8 cellular contexts compared by ENCODE assay signal in genomic region chr21:42878678-42878992, GRCh38. TPM values are rescaled to one million over a fixed set of nuclear protein-coding genes. Genes with fewer than 3 reads are reported as not detected.
DNase-seq lines count a peak whose midpoint lies in the region; ATAC-seq and TF ChIP-seq lines count a peak whose summit lies in the region.

No MANE protein-coding gene starts in this region.

- TF ChIP-seq CTCF in choroid plexus epithelial cell (conservative IDR thresholded peaks at IDR 0.05; ENCODE audit: low read depth, low read length), result no peak
- TF ChIP-seq CTCF in natural killer cell (IDR thresholded peaks at IDR 0.05), result no peak

- H3K9ac ChIP-seq in HUES6 (ENCODE audit: low read length), result peak overlapping the region; percentile 98

- no peak for DNase-seq in T-helper 2 cell treated with Interferon-gamma antibody and Interleukin-4, amounts not matched to agents 5 μg/mL and 100 μg/mL, for 36 hours (ENCODE audit: low spot score)
- DNase-seq in T-helper 2 cell (no peak), choroid plexus epithelial cell (ENCODE audit: low read depth) (no peak), natural killer cell (no peak), NCI-H2107 treated with DMSO at 0.1 percent for 48 hours (lab: John Stamatoyannopoulos, UW; ENCODE audit: unreplicated experiment) (no peak)
- no peak for DNase-seq in activated CD8-positive, alpha-beta memory T cell treated with anti-CD3 and anti-CD28 coated beads for 24 hours

- peak in 2 of 3 donors; percentile 2 to 12 for ATAC-seq in natural killer cell
- ATAC-seq in HG03097 (IDR thresholded peaks at IDR 0.05; ENCODE audit: low FRiP score, unreplicated experiment), result no peak

- H3K9me3 Mint-ChIP-seq in T-helper 2 cell treated with Interferon-gamma antibody and Interleukin-4, amounts not matched to agents 5 μg/mL and 100 μg/mL, for 36 hours, result no peaks in the 10 kb centered on the region
- H3K9me3 Mint-ChIP-seq in natural killer cell, result no peaks in the 10 kb centered on the region

- H3K4me1 Mint-ChIP-seq in T-helper 2 cell treated with Interferon-gamma antibody and Interleukin-4, amounts not matched to agents 5 μg/mL and 100 μg/mL, for 36 hours (ENCODE audit: low read depth), result peaks cover 20% of the 10 kb centered on the region
- peaks cover 32 to 33% of the 10 kb centered on the region in 2 donors for H3K4me1 Mint-ChIP-seq in natural killer cell

- H3K9me3 ChIP-seq in HUES6 (ENCODE audit: control insufficient read depth, insufficient read depth, low read depth, low read length), result no peaks in the 10 kb centered on the region

- H3K36me3 Mint-ChIP-seq in T-helper 2 cell treated with Interferon-gamma antibody and Interleukin-4, amounts not matched to agents 5 μg/mL and 100 μg/mL, for 36 hours (ENCODE audit: low read depth), result peaks cover 30% of the 10 kb centered on the region
- H3K36me3 Mint-ChIP-seq in natural killer cell, result no peaks in the 10 kb centered on the region

- peaks cover 32% of the 10 kb centered on the region for H3K36me3 ChIP-seq in HUES6 (ENCODE audit: control insufficient read depth, insufficient read depth, low read length)

- peak overlapping the region; percentile 96 for H3K4me3 Mint-ChIP-seq in T-helper 2 cell treated with Interferon-gamma antibody and Interleukin-4, amounts not matched to agents 5 μg/mL and 100 μg/mL, for 36 hours
- H3K4me3 Mint-ChIP-seq in natural killer cell, result peak overlapping the region; percentile 99

- intact Hi-C loops in natural killer cell (cut with micrococcal nuclease), result no loop called here

- peak overlapping the region; percentile 94 for H3K27ac Mint-ChIP-seq in T-helper 2 cell treated with Interferon-gamma antibody and Interleukin-4, amounts not matched to agents 5 μg/mL and 100 μg/mL, for 36 hours
- H3K27ac Mint-ChIP-seq in natural killer cell, result peak overlapping the region; percentile 99

- H3K4me3 ChIP-seq in HUES6 (ENCODE audit: low read depth, low read length) (peak overlapping the region; percentile 76), choroid plexus epithelial cell (ENCODE audit: low read depth, low read length) (peak overlapping the region; percentile 99)

- no peaks in the 10 kb centered on the region for H3K27me3 ChIP-seq in HUES6 (ENCODE audit: control insufficient read depth, insufficient read depth, low read length)

- peak overlapping the region; percentile 93 for H3K27ac ChIP-seq in HUES6 (ENCODE audit: low read depth, low read length)

- peaks cover 3% of the 10 kb centered on the region for H3K27me3 Mint-ChIP-seq in T-helper 2 cell treated with Interferon-gamma antibody and Interleukin-4, amounts not matched to agents 5 μg/mL and 100 μg/mL, for 36 hours (ENCODE audit: low read depth)
- no peaks in the 10 kb centered on the region for H3K27me3 Mint-ChIP-seq in natural killer cell (ENCODE audit: low read depth in 2 of 2)

- no peaks in the 10 kb centered on the region for H3K4me1 ChIP-seq in HUES6 (ENCODE audit: control insufficient read depth, insufficient read depth, low read length)

RNA-seq across cellular contexts. Expression of gene WDR4, which starts 0.7 kb away (rescaled TPM):
- total RNA-seq in natural killer cell, result 10 to 100 TPM; 11.1 to 15.5 (median 14.0) TPM

RNA-seq across cellular contexts. Expression of gene NDUFV3, which starts 14.5 kb away (rescaled TPM):
- total RNA-seq in natural killer cell, result 10 to 100 TPM; 21.8 to 25.7 (median 23.9) TPM

RNA-seq across cellular contexts. Expression of gene ERVH48-1, which starts 46.8 kb away (rescaled TPM):
- total RNA-seq in natural killer cell, result not detected
